Comparison of ENCODE assay signal across 2 cellular contexts in genomic region chr2:113157108-113157896, GRCh38.
TF ChIP-seq lines count a peak whose summit lies in the region.

No MANE protein-coding gene starts in this region.

TF ChIP-seq in IMR-90, 13 proteins besides CTCF, POLR2A, EP300 and RAD21:
- TF ChIP-seq RCOR1 (IDR thresholded peaks at IDR 0.05; ENCODE audit: insufficient replicate concordance, low read length), result no peak
- TF ChIP-seq, protein P1, sequence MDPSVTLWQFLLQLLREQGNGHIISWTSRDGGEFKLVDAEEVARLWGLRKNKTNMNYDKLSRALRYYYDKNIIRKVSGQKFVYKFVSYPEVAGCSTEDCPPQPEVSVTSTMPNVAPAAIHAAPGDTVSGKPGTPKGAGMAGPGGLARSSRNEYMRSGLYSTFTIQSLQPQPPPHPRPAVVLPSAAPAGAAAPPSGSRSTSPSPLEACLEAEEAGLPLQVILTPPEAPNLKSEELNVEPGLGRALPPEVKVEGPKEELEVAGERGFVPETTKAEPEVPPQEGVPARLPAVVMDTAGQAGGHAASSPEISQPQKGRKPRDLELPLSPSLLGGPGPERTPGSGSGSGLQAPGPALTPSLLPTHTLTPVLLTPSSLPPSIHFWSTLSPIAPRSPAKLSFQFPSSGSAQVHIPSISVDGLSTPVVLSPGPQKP (IDR thresholded peaks at IDR 0.05; ENCODE audit: borderline replicate concordance, low read depth, low read length), result no peak
- TF ChIP-seq CHD1 (IDR thresholded peaks at IDR 0.05; ENCODE audit: low read depth, low read length), result no peak
- no peak for TF ChIP-seq RFX5 (IDR thresholded peaks at IDR 0.05; ENCODE audit: low read depth, low read length)
- TF ChIP-seq CEBPB (IDR thresholded peaks at IDR 0.05; ENCODE audit: low read depth, low read length), result no peak
TF ChIP-seq in IMR-90: peak in this region for 0.

TF ChIP-seq in endothelial cell of umbilical vein, 7 proteins besides CTCF, POLR2A, EP300 and RAD21:
- TF ChIP-seq MYC (IDR thresholded peaks at IDR 0.05; ENCODE audit: low read depth, low read length), result no peak
- TF ChIP-seq EZH2 (IDR thresholded peaks at IDR 0.05; ENCODE audit: borderline replicate concordance, low read depth, low read length, severe bottlenecking), result peak; percentile 37
